Comparison of ENCODE assay signal across 22 cellular contexts in genomic region chr19:23351806-23352205, GRCh38.
"Had no signal": no experiment of that assay in that cellular context is flagged by ENCODE, and none has a peak within 500 bp of the region (broad histone marks: within the 10 kb centered on the region; RNA-seq: fewer than 3 reads in every experiment).

No MANE protein-coding gene starts in this region.

- H3K27me3 Mint-ChIP-seq: dendritic cell treated with granulocyte-macrophage colony-stimulating factor and Interleukin-4, amounts not matched to agents 40 ng/mL and 50 ng/mL, for 4 days; effector memory CD8-positive, alpha-beta T cell; memory B cell had no signal

- H3K4me1 Mint-ChIP-seq: mesothelial cell of epicardium had no signal

- H3K4me2 ChIP-seq: hepatocyte had no signal

- H3K36me3 ChIP-seq: lower lobe of right lung had no signal

- H3K4me3 Mint-ChIP-seq: dendritic cell treated with granulocyte-macrophage colony-stimulating factor and Interleukin-4, amounts not matched to agents 40 ng/mL and 50 ng/mL, for 4 days; effector memory CD8-positive, alpha-beta T cell; immature natural killer cell; memory B cell; mesothelial cell of epicardium had no signal

- H3K27ac ChIP-seq: colonic mucosa, esophagus muscularis mucosa, foreskin keratinocyte, gastroesophageal sphincter, heart left ventricle, hepatocyte, left ventricle myocardium inferior, lower lobe of right lung had no signal

- H2AFZ ChIP-seq: hepatocyte had no signal

- H3K27ac Mint-ChIP-seq: dendritic cell treated with granulocyte-macrophage colony-stimulating factor and Interleukin-4, amounts not matched to agents 40 ng/mL and 50 ng/mL, for 4 days; effector memory CD8-positive, alpha-beta T cell; immature natural killer cell; memory B cell; mesothelial cell of epicardium had no signal

- H3K27me3 ChIP-seq: colonic mucosa, esophagus muscularis mucosa, foreskin keratinocyte, gastroesophageal sphincter, heart left ventricle, hepatocyte had no signal

- H3K4me3 ChIP-seq: colonic mucosa, esophagus muscularis mucosa, gastroesophageal sphincter, heart left ventricle, hepatocyte, left ventricle myocardium inferior, lower lobe of right lung, mucosa of descending colon had no signal

- H3K4me1 ChIP-seq: colonic mucosa, esophagus muscularis mucosa, foreskin keratinocyte, gastroesophageal sphincter, heart left ventricle, lower lobe of right lung had no signal

- DNase-seq: colonic mucosa; cortex of kidney; effector CD8-positive, alpha-beta T cell; effector memory CD8-positive, alpha-beta T cell; foreskin keratinocyte; heart left ventricle; hypothalamus; immature natural killer cell; islet precursor cell; kidney; kidney glomerular epithelial cell; left colon; left ventricle myocardium inferior; lower lobe of right lung; mesendoderm; mucosa of descending colon had no signal
